In the genomic region with DNA sequence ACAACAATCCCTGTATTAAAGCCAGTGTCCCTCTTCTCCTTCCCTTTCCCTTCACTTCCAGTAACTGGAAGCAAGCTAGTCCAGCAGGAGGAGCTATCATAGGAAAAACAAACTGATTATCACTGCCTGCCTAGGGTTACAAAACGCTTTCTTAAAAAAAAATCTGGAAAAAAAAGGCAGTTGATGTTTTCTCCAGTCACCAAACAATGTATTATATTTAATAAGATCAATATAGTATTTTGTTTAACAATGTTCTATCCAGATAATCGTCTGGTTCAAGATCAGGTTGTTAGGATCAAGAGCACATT, we compare ENCODE assay signal across 9 cellular contexts.
DNase-seq lines count a peak whose midpoint lies in the region; ATAC-seq and TF ChIP-seq lines count a peak whose summit lies in the region.
"Had no signal": no experiment of that assay in that cellular context is flagged by ENCODE, and none has a peak within 500 bp of the region (broad histone marks: within the 10 kb centered on the region; RNA-seq: fewer than 3 reads in every experiment).

No MANE protein-coding gene starts in this region.

- TF ChIP-seq CTCF in AG04450 (IDR thresholded peaks at IDR 0.05; ENCODE audit: low read depth, low read length) (peak; percentile 68), LNCaP clone FGC (IDR thresholded peaks at IDR 0.05; ENCODE audit: control insufficient read depth, extremely low read depth, insufficient read depth) (peak; percentile 60), dorsolateral prefrontal cortex (IDR thresholded peaks at IDR 0.05 in 54 of 56, conservative IDR thresholded peaks at IDR 0.05 in 2 of 56; ENCODE audit: low read depth in 1 of 56, partially characterized antibody in 56 of 56) (peak in 44 of 56 donors; percentile 6 to 54 (median 36)), mucosa of descending colon (IDR thresholded peaks at IDR 0.05) (no peak), prostate gland (IDR thresholded peaks at IDR 0.05) (peak in 2 of 4 experiments; percentile 25 to 41)

- ATAC-seq in mucosa of descending colon (peak; percentile 50), GM21381 (IDR thresholded peaks at IDR 0.05; ENCODE audit: unreplicated experiment) (no peak), HG03520 (IDR thresholded peaks at IDR 0.05; ENCODE audit: unreplicated experiment) (no peak)

- 33% methylated on average over 2 of the region's 2 CpGs for WGBS in prostate gland

- no peaks in the 10 kb centered on the region for H3K9me3 ChIP-seq in AG04450 (ENCODE audit: control insufficient read depth, insufficient read depth, low read length)
- no peaks in the 10 kb centered on the region for H3K9me3 ChIP-seq in mucosa of descending colon
- H3K9me3 ChIP-seq in prostate gland, result no peaks in the 10 kb centered on the region

- no peak for DNase-seq in AG04450 (ENCODE audit: low read depth, low spot score)
- DNase-seq in LNCaP clone FGC (ENCODE audit: low read depth), result no peak
- DNase-seq in dorsolateral prefrontal cortex, result no peak
- DNase-seq in mucosa of descending colon, result peak in 1 of 3 donors; percentile 32
- DNase-seq in prostate gland (ENCODE audit: low spot score), result no peak
- no peak for DNase-seq in stimulated activated CD8-positive, alpha-beta memory T cell treated with anti-CD3 and anti-CD28 coated beads, Interleukin-4, amount 100 ng/mL, for 48 hours
- DNase-seq: H7 had no signal

- TF ChIP-seq POLR2A in prostate gland (IDR thresholded peaks at IDR 0.05), result no peak

- POLR2A ChIA-PET in AG04450 (lab: Yijun Ruan, JAX), result interaction anchor here (1.2 kb wide), 1 partner anchor 35 kb away, joined by 3 read pairs; no protein-coding TSS in a partner anchor

- intact Hi-C loops in dorsolateral prefrontal cortex (cut with DNase I) (no loop called here), mucosa of descending colon (cut with DNase I, micrococcal nuclease) (no loop called here), prostate gland (cut with DNase I) (no loop called here)

- H3K4me3 ChIP-seq in AG04450 (ENCODE audit: low read depth, low read length), result no peak overlapping the region
- no peak overlapping the region for H3K4me3 ChIP-seq in LNCaP clone FGC (ENCODE audit: low read depth, low read length)
- no peak overlapping the region for H3K4me3 ChIP-seq in dorsolateral prefrontal cortex
- no peak overlapping the region for H3K4me3 ChIP-seq in mucosa of descending colon
- H3K4me3 ChIP-seq in prostate gland, result no peak overlapping the region

- H3K36me3 ChIP-seq in mucosa of descending colon (ENCODE audit: low read depth) (no peaks in the 10 kb centered on the region), prostate gland (no peaks in the 10 kb centered on the region)

- CTCF ChIA-PET in AG04450 (lab: Charles Lee), result interaction anchor here (0.7 to 1.7 kb wide), 9 partner anchors 9 to 785 kb away, joined by 3 to 10 read pairs (median 4); no protein-coding TSS in a partner anchor

- H3K4me1 ChIP-seq in mucosa of descending colon (ENCODE audit: low read depth) (no peaks in the 10 kb centered on the region), prostate gland (replicated peaks) (no peaks in the 10 kb centered on the region)

- no peaks in the 10 kb centered on the region for H3K27me3 ChIP-seq in AG04450 (ENCODE audit: control insufficient read depth, insufficient read depth, low read length)
- no peaks in the 10 kb centered on the region for H3K27me3 ChIP-seq in dorsolateral prefrontal cortex
- no peaks in the 10 kb centered on the region for H3K27me3 ChIP-seq in prostate gland (replicated peaks; ENCODE audit: insufficient read depth)

- H3K27ac ChIP-seq in AG04450 (ENCODE audit: low read depth, low read length) (no peak overlapping the region), dorsolateral prefrontal cortex (no peak overlapping the region), prostate gland (no peak overlapping the region)
